In genomic region chr3:5188419-5189405, GRCh38 we compare ENCODE assay signal across 1 cellular context.
TF ChIP-seq lines count a peak whose summit lies in the region.

No MANE protein-coding gene starts in this region.

TF ChIP-seq in K562, 482 proteins besides CTCF, POLR2A, EP300 and RAD21 (continued from another document):
- TF ChIP-seq, protein P1, sequence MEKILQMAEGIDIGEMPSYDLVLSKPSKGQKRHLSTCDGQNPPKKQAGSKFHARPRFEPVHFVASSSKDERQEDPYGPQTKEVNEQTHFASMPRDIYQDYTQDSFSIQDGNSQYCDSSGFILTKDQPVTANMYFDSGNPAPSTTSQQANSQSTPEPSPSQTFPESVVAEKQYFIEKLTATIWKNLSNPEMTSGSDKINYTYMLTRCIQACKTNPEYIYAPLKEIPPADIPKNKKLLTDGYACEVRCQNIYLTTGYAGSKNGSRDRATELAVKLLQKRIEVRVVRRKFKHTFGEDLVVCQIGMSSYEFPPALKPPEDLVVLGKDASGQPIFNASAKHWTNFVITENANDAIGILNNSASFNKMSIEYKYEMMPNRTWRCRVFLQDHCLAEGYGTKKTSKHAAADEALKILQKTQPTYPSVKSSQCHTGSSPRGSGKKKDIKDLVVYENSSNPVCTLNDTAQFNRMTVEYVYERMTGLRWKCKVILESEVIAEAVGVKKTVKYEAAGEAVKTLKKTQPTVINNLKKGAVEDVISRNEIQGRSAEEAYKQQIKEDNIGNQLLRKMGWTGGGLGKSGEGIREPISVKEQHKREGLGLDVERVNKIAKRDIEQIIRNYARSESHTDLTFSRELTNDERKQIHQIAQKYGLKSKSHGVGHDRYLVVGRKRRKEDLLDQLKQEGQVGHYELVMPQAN (IDR thresholded peaks at IDR 0.05; ENCODE audit: borderline replicate concordance), result peak; percentile 50; the same call in 1 of the 2 replicates
- TF ChIP-seq IRF2 (CRISPR knock-in tag; IDR thresholded peaks at IDR 0.05) (no peak), TAF9B (IDR thresholded peaks at IDR 0.05; ENCODE audit: partially characterized antibody) (no peak), KLF16 (IDR thresholded peaks at IDR 0.05) (no peak), EZH2 (IDR thresholded peaks at IDR 0.05; ENCODE audit: borderline replicate concordance, low read depth, low read length) (no peak), ZNF407 (IDR thresholded peaks at IDR 0.05; ENCODE audit: low read depth) (no peak), TCF7 (IDR thresholded peaks at IDR 0.05; ENCODE audit: borderline replicate concordance) (no peak), ZHX1 (conservative IDR thresholded peaks at IDR 0.05; ENCODE audit: low read length) (no peak), ETV5 (CRISPR knock-in tag; IDR thresholded peaks at IDR 0.05; ENCODE audit: low read depth) (no peak), PRDM10 (IDR thresholded peaks at IDR 0.05; ENCODE audit: partially characterized antibody) (peak; percentile 38), YY1 (IDR thresholded peaks at IDR 0.05; ENCODE audit: borderline replicate concordance in 1 of 3, control insufficient read depth in 1 of 3, extremely low read depth in 1 of 3, insufficient read depth in 3 of 3, insufficient read length in 1 of 3, insufficient replicate concordance in 2 of 3, low read depth in 1 of 3, low read length in 2 of 3) (peak in 1 of 3 experiments; percentile 52), CREBBP (IDR thresholded peaks at IDR 0.05; ENCODE audit: low read depth, low read length) (no peak), TAF15 (IDR thresholded peaks at IDR 0.05; ENCODE audit: low read depth, low read length) (no peak), RBBP5 (IDR thresholded peaks at IDR 0.05; ENCODE audit: borderline replicate concordance, insufficient read depth, low read length, poor library complexity, severe bottlenecking) (peak; percentile 49), ZNF592 (IDR thresholded peaks at IDR 0.05) (no peak), MAFG (tag; conservative IDR thresholded peaks at IDR 0.05) (no peak), SIN3B (IDR thresholded peaks at IDR 0.05; ENCODE audit: low read depth) (no peak), STAT5A (IDR thresholded peaks at IDR 0.05; ENCODE audit: borderline replicate concordance, low read length) (no peak), OTX1 (CRISPR knock-in tag; IDR thresholded peaks at IDR 0.05) (no peak), E2F3 (CRISPR knock-in tag; IDR thresholded peaks at IDR 0.05) (peak; percentile 57; the same call in 1 of the 2 replicates), TSC22D4 (tag; IDR thresholded peaks at IDR 0.05) (no peak), POLR2B (IDR thresholded peaks at IDR 0.05; ENCODE audit: low read depth, partially characterized antibody) (no peak), TEAD1 (CRISPR knock-in tag; IDR thresholded peaks at IDR 0.05) (peak in 1 of 2 experiments; percentile 45; a peak in 1 of 4 replicates)
